In the genomic region with DNA sequence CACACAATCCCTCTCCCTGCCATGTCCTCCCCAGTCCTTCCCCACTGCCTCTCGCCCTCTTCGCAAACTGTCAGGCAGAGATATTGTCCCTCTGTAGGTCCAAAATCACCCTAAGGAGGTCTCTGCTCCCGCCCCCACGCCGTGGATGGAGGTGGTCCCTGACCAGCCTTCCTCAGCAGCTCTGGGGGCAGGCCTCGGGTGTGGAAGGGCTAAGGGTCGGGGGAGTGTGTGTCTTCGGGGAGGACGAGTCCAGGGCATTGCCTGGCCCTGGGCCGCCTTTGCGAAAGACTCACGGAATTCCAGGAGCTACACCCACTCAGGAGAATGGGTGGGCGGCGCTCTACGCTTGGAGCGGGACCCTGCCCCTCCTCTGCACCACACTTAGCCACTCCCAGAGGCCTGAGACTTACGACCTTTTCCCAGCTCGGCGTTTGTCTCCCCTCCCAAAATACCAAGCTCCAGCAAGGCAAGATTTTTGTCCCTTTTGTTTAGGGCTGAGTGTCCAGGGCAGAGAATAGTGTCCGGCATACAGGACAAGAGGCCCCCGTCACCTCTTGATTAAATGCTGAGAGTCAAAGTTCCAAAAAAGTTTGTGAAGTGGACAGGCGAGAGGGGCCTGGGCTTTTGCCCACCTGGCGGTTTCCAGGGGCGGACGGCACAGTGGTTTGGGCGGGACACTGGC, we compare ENCODE assay signal across 8 cellular contexts. TPM values are rescaled to one million over a fixed set of nuclear protein-coding genes. Genes with fewer than 3 reads are reported as not detected.
A peak's percentile ranks its signal among the peaks of the same experiment; 100 is the strongest.
DNase-seq lines count a peak whose midpoint lies in the region; ATAC-seq, FAIRE-seq and TF ChIP-seq lines count a peak whose summit lies in the region.

No MANE protein-coding gene starts in this region.

- H3K23ac ChIP-seq in H1 (ENCODE audit: insufficient read length), result no peak overlapping the region

- H3K9me2 ChIP-seq in PC-9 (ENCODE audit: insufficient read depth), result no peaks in the 10 kb centered on the region

- peak overlapping the region in 3 of 4 experiments; percentile 58 to 65 (median 61); a peak in 6 of 7 replicates for H3K9ac ChIP-seq in H1 (replicated peaks in 1 of 4; ENCODE audit: extremely low read depth in 1 of 4, low read depth in 3 of 4, low read length in 3 of 4)

- TF ChIP-seq EP300 in H1 (IDR thresholded peaks at IDR 0.05; ENCODE audit: borderline replicate concordance in 1 of 2, low read depth in 2 of 2, low read length in 2 of 2), result no peak

- TF ChIP-seq CTCF in GM13976 (IDR thresholded peaks at IDR 0.05; ENCODE audit: borderline replicate concordance, control extremely low read depth, extremely low read depth, insufficient read depth, missing control alignments), result no peak
- TF ChIP-seq CTCF in PC-9 (conservative IDR thresholded peaks at IDR 0.05), result 0 out of 2 replicates have a peak, but pooled peaks have one; percentile 11
- TF ChIP-seq CTCF in H1 (IDR thresholded peaks at IDR 0.05; ENCODE audit: control extremely low read depth in 1 of 3, insufficient read depth in 1 of 3, low read depth in 1 of 3, low read length in 3 of 3), result no peak
- no peak for TF ChIP-seq CTCF in vagina (IDR thresholded peaks at IDR 0.05)

- H3K4me2 ChIP-seq in PC-9, result peak overlapping the region; percentile 92
- peak overlapping the region; percentile 97 to 98 for H3K4me2 ChIP-seq in H1 (ENCODE audit: insufficient read depth in 1 of 2, low read depth in 2 of 2, low read length in 2 of 2)

- no peak for TF ChIP-seq RAD21 in H1 (IDR thresholded peaks at IDR 0.05 in 1 of 2, conservative IDR thresholded peaks at IDR 0.05 in 1 of 2; ENCODE audit: low read depth in 2 of 2, low read length in 2 of 2)

- no peak overlapping the region for H4K5ac ChIP-seq in H1 (ENCODE audit: insufficient read length, low read depth, low read length)

- peak overlapping the region; percentile 96 for H2AFZ ChIP-seq in PC-9
- H2AFZ ChIP-seq in H1 (ENCODE audit: low read length), result peak overlapping the region; percentile 95; the same call in 1 of the 2 replicates

- H3K27me3 ChIP-seq in PC-9 (ENCODE audit: insufficient read depth, low read depth), result no peaks in the 10 kb centered on the region
- H3K27me3 ChIP-seq in H1 (replicated peaks in 1 of 4; ENCODE audit: control insufficient read depth in 3 of 4, extremely low read depth in 1 of 4, insufficient read depth in 3 of 4, low read length in 3 of 4), result 0 out of 7 replicates have a peak, but pooled peaks cover 0 to 2% (median 0%) of the 10 kb centered on the region in 4 experiments
- H3K27me3 ChIP-seq in vagina, result no peaks in the 10 kb centered on the region

- TSS peak; percentile 49 for BruUV-seq in PC-9 (replicated peaks; lab: Mats Ljungman, UMichigan)

- H4K91ac ChIP-seq in H1 (replicated peaks; ENCODE audit: insufficient read length, low read length), result no peak overlapping the region

- H3K56ac ChIP-seq in H1 (replicated peaks; ENCODE audit: insufficient read length, low read depth, low read length), result peak overlapping the region; percentile 32

- no peaks in the 10 kb centered on the region for H3K9me3 ChIP-seq in PC-9 (ENCODE audit: insufficient read depth, low read depth)
- H3K9me3 ChIP-seq in H1 (ENCODE audit: insufficient read depth in 2 of 2, low read depth in 1 of 2, low read length in 1 of 2), result no peaks in the 10 kb centered on the region
- H3K9me3 ChIP-seq in vagina, result no peaks in the 10 kb centered on the region

- H2BK20ac ChIP-seq in H1 (ENCODE audit: low read length), result no peak overlapping the region

- in situ Hi-C loops in GM13976 (cut with MboI; ENCODE audit: low sequenced_read_pairs, unreplicated experiment), result no loop called here

- TF ChIP-seq POLR2A in H1 (IDR thresholded peaks at IDR 0.05; ENCODE audit: control extremely low read depth in 1 of 2, low read depth in 2 of 2, low read length in 2 of 2), result no peak; a peak in 1 of 3 replicates
- peak in 1 of 2 donors; percentile 20 for TF ChIP-seq POLR2A in vagina (IDR thresholded peaks at IDR 0.05)

- H3K79me1 ChIP-seq in H1 (ENCODE audit: low read depth, low read length), result peaks cover 2% of the 10 kb centered on the region; the same call in 1 of the 2 replicates

- H3K27ac ChIP-seq in PC-9 (peak overlapping the region; percentile 76), H1 (ENCODE audit: low read depth, low read length) (no peak overlapping the region), vagina (peak overlapping the region; percentile 90)

- H2AK5ac ChIP-seq in H1 (ENCODE audit: low read depth, low read length), result no peak overlapping the region

- peaks cover 16% of the 10 kb centered on the region; the same call in 1 of the 2 replicates for H3F3A ChIP-seq in PC-9 (ENCODE audit: insufficient read depth, low read depth)

- CTCF ChIA-PET in PC-9 (lab: Charles Lee) (interaction anchor here (0.6 to 1.7 kb wide), 2 partner anchors 12 to 1409 kb away, joined by 4 read pairs; no protein-coding TSS in a partner anchor), H1 (lab: Charles Lee; ENCODE audit: partially characterized antibody) (interaction anchor here (0.9 kb wide), 1 partner anchor 836 kb away, joined by 3 read pairs; no protein-coding TSS in a partner anchor)

- no peak overlapping the region for H2BK15ac ChIP-seq in H1 (ENCODE audit: low read length)

- H3K4me3 ChIP-seq in PC-9 (peak overlapping the region; percentile 93), H1 (ENCODE audit: extremely low read depth in 1 of 4, insufficient read depth in 2 of 4, low read depth in 3 of 4, low read length in 4 of 4) (peak overlapping the region; percentile 53 to 89 (median 78)), vagina (peak overlapping the region; percentile 79 to 92)

- H4K8ac ChIP-seq in H1 (ENCODE audit: extremely low read depth, insufficient read depth, low read length), result no peak overlapping the region; the same call in 1 of the 2 replicates

- 5% methylated on average over 26 of the region's 26 CpGs; no CpG with 5 or more reads in 1 of the 2 experiments for WGBS in H1 (ENCODE audit: extremely low coverage in 1 of 2, insufficient coverage in 1 of 2, insufficient read length in 1 of 2, insufficient replicate concordance in 2 of 2, low coverage in 1 of 2, low lambda C conversion rate in 2 of 2, missing lambda C conversion rate in 1 of 2), 2 experiments

- H4K20me1 ChIP-seq in PC-9 (ENCODE audit: insufficient read depth) (no peaks in the 10 kb centered on the region), H1 (replicated peaks in 1 of 2; ENCODE audit: control insufficient read depth in 1 of 2, insufficient read depth in 2 of 2, low read length in 2 of 2) (no peaks in the 10 kb centered on the region)

- H2BK5ac ChIP-seq in H1 (ENCODE audit: low read depth, low read length), result no peak overlapping the region; the same call in 1 of the 2 replicates

- no peak for ATAC-seq in GM19395 (IDR thresholded peaks at IDR 0.05; ENCODE audit: unreplicated experiment)

- H3K18ac ChIP-seq in H1 (ENCODE audit: extremely low read depth, low read length), result peak overlapping the region; percentile 67

- peaks cover 22% of the 10 kb centered on the region for H3K79me2 ChIP-seq in PC-9 (ENCODE audit: low read depth)
- no peaks in the 10 kb centered on the region for H3K79me2 ChIP-seq in H1 (ENCODE audit: control insufficient read depth in 1 of 2, insufficient read depth in 2 of 2, low read length in 2 of 2)

- peaks cover 18% of the 10 kb centered on the region for H3K23me2 ChIP-seq in H1 (ENCODE audit: low read depth, low read length)

- H3K4me1 ChIP-seq in PC-9 (replicated peaks; ENCODE audit: insufficient read depth) (peaks cover 7% of the 10 kb centered on the region; the same call in 1 of the 2 replicates), H1 (replicated peaks in 1 of 4; ENCODE audit: control insufficient read depth in 3 of 4, insufficient read depth in 4 of 4, low read length in 3 of 4) (peaks cover 0 to 4% (median 1%) of the 10 kb centered on the region in 4 experiments; a peak in 4 of 7 replicates), vagina (peaks cover 14% of the 10 kb centered on the region)

- peak; percentile 33 for DNase-seq in GM13976 (ENCODE audit: low spot score)
- peak; percentile 58 to 77 for DNase-seq in PC-9
- peak in 1 of 2 experiments; percentile 66 for DNase-seq in H1 (ENCODE audit: low read depth in 1 of 2, low spot score in 2 of 2)
- peak; percentile 16 for DNase-seq in mucosa of gallbladder (ENCODE audit: low spot score)
- DNase-seq in vagina (ENCODE audit: extremely low spot score in 2 of 2), result no peak
- no peak for DNase-seq in NCI-H1092 (lab: John Stamatoyannopoulos, UW)
- no peak for DNase-seq in GM19240 (ENCODE audit: insufficient read length, low spot score)

- H3K4ac ChIP-seq in H1 (replicated peaks; ENCODE audit: insufficient read length, low read depth, low read length), result no peak overlapping the region

- FAIRE-seq in H1 (lab: Jason Lieb, UNC), result no peak

- no peak overlapping the region for H2BK120ac ChIP-seq in H1 (replicated peaks; ENCODE audit: low read depth, low read length)

- H3K36me3 ChIP-seq in PC-9 (ENCODE audit: low read depth) (no peaks in the 10 kb centered on the region), H1 (ENCODE audit: control insufficient read depth in 2 of 4, insufficient read depth in 4 of 4, low read length in 3 of 4) (no peaks in the 10 kb centered on the region; a peak in 1 of 8 replicates), vagina (no peaks in the 10 kb centered on the region)

- no peak overlapping the region for H3K14ac ChIP-seq in H1 (ENCODE audit: insufficient read length)

- POLR2A ChIA-PET in PC-9 (lab: Charles Lee; ENCODE audit: unreplicated experiment), result interaction anchor here (0.6 kb wide), 3 partner anchors 12 to 33 kb away, joined by 3 to 5 read pairs (median 4); no protein-coding TSS in a partner anchor
- POLR2A ChIA-PET in H1 (lab: Charles Lee; ENCODE audit: partially characterized antibody), result interaction anchor here (0.6 to 1.9 kb wide), 3 partner anchors 10 to 33 kb away, joined by 4 to 7 read pairs (median 4); no protein-coding TSS in a partner anchor

- H2BK12ac ChIP-seq in H1 (ENCODE audit: low read depth, low read length), result 0 out of 2 replicates have a peak overlapping the region, but pooled peaks have one; percentile 97

- intact Hi-C loops in PC-9 (cut with micrococcal nuclease; ENCODE audit: unreplicated experiment) (loop anchor here (5.0 kb wide), 1 partner anchor 839 kb away; no protein-coding TSS in a partner anchor), vagina (cut with DNase I) (loop anchor here (10.0 kb wide), 1 partner anchor 291 kb away; no protein-coding TSS in a partner anchor)

TF ChIP-seq in H1, 55 proteins besides CTCF, POLR2A, EP300 and RAD21 (continues in another document):
- TF ChIP-seq TEAD4 (IDR thresholded peaks at IDR 0.05; ENCODE audit: low read depth, low read length), result peak; percentile 30; the same call in 1 of the 2 replicates

RNA-seq across cellular contexts. Expression of gene PYGL, which starts 0.9 kb away (rescaled TPM):
- total RNA-seq in PC-9 (2021), result 75.6 and 84.2 TPM in 2 replicates
- total RNA-seq in H1 (2021; fragmentation: NEBNext Ultra II Directional; extraction: Animal tissue kit (Norgen Biotek cat#: 25700)), result 46.6 and 50.5 TPM in 2 replicates
- 26.1 and 26.7 TPM in 2 replicates for polyA plus RNA-seq in H1 (2011; rRNA removed)
- polyA plus RNA-seq in H1 (2011; cell fraction: cytosol; rRNA removed), result 33.1 TPM
- polyA plus RNA-seq in H1 (2011; cell fraction: nucleus; rRNA removed), result 30.8 TPM
- polyA plus RNA-seq in H1 (2012, experiment 1 of 2), result 37.3 to 42.5 TPM (median 41.9 TPM) in 4 replicates
- 6.0 TPM for polyA plus RNA-seq in H1 (2012, experiment 2 of 2)
- polyA plus RNA-seq in H1 (2013, experiment 1 of 2), result 47.6 TPM
- 46.0 TPM for polyA plus RNA-seq in H1 (2013, experiment 2 of 2)
- 27.4 and 33.6 TPM in 2 replicates for polyA minus RNA-seq in H1 (2011; rRNA and poly(A)+ RNA removed)
- 27.2 TPM for polyA minus RNA-seq in H1 (2011; cell fraction: cytosol; rRNA and poly(A)+ RNA removed)
- polyA minus RNA-seq in H1 (2011; cell fraction: nucleus; rRNA and poly(A)+ RNA removed), result 23.3 TPM
- total RNA-seq in mucosa of gallbladder, result 11.2 TPM
- 84.0 TPM for total RNA-seq in vagina

Comparison
In these comparisons a context has a peak if more than half of its experiments do, and no peak if none do; other contexts are left out.
1. DNase-seq: peak in GM13976 (single experiment), PC-9 (2 of 2) and mucosa of gallbladder (single experiment); none in vagina (0 of 2), NCI-H1092 (single experiment) and GM19240 (single experiment).
2. Peak in every context shown above with its lines, with median percentiles within 50 percentile points of each other: H3K4me3 ChIP-seq.